In genomic region chr22:35842954-35843353, GRCh38 we compare ENCODE assay signal across 9 cellular contexts.
A peak's percentile ranks its signal among the peaks of the same experiment; 100 is the strongest.
DNase-seq lines count a peak whose midpoint lies in the region; ATAC-seq, FAIRE-seq and TF ChIP-seq lines count a peak whose summit lies in the region.
"Had no signal": no experiment of that assay in that cellular context is flagged by ENCODE, and none has a peak within 500 bp of the region (broad histone marks: within the 10 kb centered on the region; RNA-seq: fewer than 3 reads in every experiment).

No MANE protein-coding gene starts in this region.

- H3K27me3 ChIP-seq in breast epithelium, result no peaks in the 10 kb centered on the region
- no peaks in the 10 kb centered on the region for H3K27me3 ChIP-seq in lower lobe of right lung (ENCODE audit: low read depth)

- peak; percentile 23 to 46 for ATAC-seq in lower lobe of right lung

- H3K36me3 ChIP-seq in breast epithelium (no peaks in the 10 kb centered on the region), lower lobe of right lung (no peaks in the 10 kb centered on the region)

- H3K4me3 ChIP-seq in breast epithelium, result no peak overlapping the region
- no peak overlapping the region for H3K4me3 ChIP-seq in lower lobe of right lung

- intact Hi-C loops in breast epithelium (cut with DNase I; ENCODE audit: low total_unique reads) (no loop called here), lower lobe of right lung (cut with DNase I) (no loop called here)

- DNase-seq in NAMALWA (ENCODE audit: low spot score) (peak; percentile 71), breast epithelium (ENCODE audit: low spot score in 2 of 2) (no peak), lower lobe of right lung (no peak), mucosa of gallbladder (ENCODE audit: low spot score) (no peak), midbrain (lab: John Stamatoyannopoulos, UW) (no peak), GOT3 (lab: John Stamatoyannopoulos, UW) (no peak), KG1 (lab: John Stamatoyannopoulos, UW) (no peak)
- DNase-seq: naive B cell had no signal

- H3K4me1 ChIP-seq in breast epithelium, result peaks cover 0 to 7% of the 10 kb centered on the region in 2 donors
- H3K4me1 ChIP-seq in lower lobe of right lung, result peaks cover 21% of the 10 kb centered on the region

- no peaks in the 10 kb centered on the region for H3K9me3 ChIP-seq in breast epithelium
- no peaks in the 10 kb centered on the region for H3K9me3 ChIP-seq in lower lobe of right lung

- TF ChIP-seq POLR2A in breast epithelium (IDR thresholded peaks at IDR 0.05), result no peak

- no peak overlapping the region for H3K27ac ChIP-seq in breast epithelium
- H3K27ac ChIP-seq in lower lobe of right lung, result no peak overlapping the region

- peak; percentile 59 for FAIRE-seq in G401.6 (lab: Jason Lieb, UNC)

- TF ChIP-seq CTCF in breast epithelium (IDR thresholded peaks at IDR 0.05) (peak; percentile 11 to 60 (median 42)), lower lobe of right lung (IDR thresholded peaks at IDR 0.05) (peak; percentile 50)
